8 cellular contexts compared by ENCODE assay signal in genomic region chr17:50783193-50783660, GRCh38. TPM values are rescaled to one million over a fixed set of nuclear protein-coding genes. Genes with fewer than 3 reads are reported as not detected.
DNase-seq lines count a peak whose midpoint lies in the region; ATAC-seq and TF ChIP-seq lines count a peak whose summit lies in the region.

No MANE protein-coding gene starts in this region.

- H3K27ac ChIP-seq in RWPE1, result peak overlapping the region; percentile 8; the same call in 1 of the 2 replicates
- H3K27ac ChIP-seq in neural cell (ENCODE audit: low read length), result no peak overlapping the region

- no peaks in the 10 kb centered on the region for H3F3A ChIP-seq in neural cell (ENCODE audit: insufficient read depth, low read length, poor library complexity, severe bottlenecking)

- H3K9ac ChIP-seq in neural cell (ENCODE audit: low read length), result no peak overlapping the region

- no peaks in the 10 kb centered on the region for H3K79me2 ChIP-seq in neural cell (replicated peaks; ENCODE audit: insufficient read depth, low read length)

- TF ChIP-seq CTCF in GM12875 (IDR thresholded peaks at IDR 0.05; ENCODE audit: borderline replicate concordance, insufficient read depth, low read depth, low read length), result peak; percentile 99
- TF ChIP-seq CTCF in RWPE1 (conservative IDR thresholded peaks at IDR 0.05; ENCODE audit: low read depth), result peak; percentile 99
- TF ChIP-seq CTCF in fibroblast of mammary gland (conservative IDR thresholded peaks at IDR 0.05; ENCODE audit: control insufficient read depth, insufficient read depth, low read depth, low read length), result peak; percentile 97
- TF ChIP-seq CTCF in neural cell (IDR thresholded peaks at IDR 0.05; ENCODE audit: poor library complexity, severe bottlenecking), result peak; percentile 95

- H3K4me2 ChIP-seq in neural cell (ENCODE audit: low read length), result no peak overlapping the region

- H4K20me1 ChIP-seq in neural cell (ENCODE audit: insufficient read depth), result no peaks in the 10 kb centered on the region

- no peak for TF ChIP-seq EP300 in neural cell (conservative IDR thresholded peaks at IDR 0.05; ENCODE audit: poor library complexity, severe bottlenecking)

- H3K9me2 ChIP-seq in neural cell (ENCODE audit: insufficient read depth, low read length), result no peaks in the 10 kb centered on the region

- CTCF ChIA-PET in RWPE1 (lab: Yijun Ruan, JAX), result interaction anchor here (0.6 to 4.6 kb wide), 15 partner anchors 13 to 167 kb away, joined by 3 to 75 read pairs (median 5); partner anchors contain the start of gene WFIKKN2

- no peak overlapping the region for H3K4me3 ChIP-seq in GM12875 (ENCODE audit: low read depth, low read length)
- no peak overlapping the region for H3K4me3 ChIP-seq in MG63
- no peak overlapping the region for H3K4me3 ChIP-seq in fibroblast of mammary gland (ENCODE audit: control insufficient read depth, low read depth, low read length)
- H3K4me3 ChIP-seq in neural cell (ENCODE audit: low read length), result no peak overlapping the region

- H3K9me3 ChIP-seq in MG63 (no peaks in the 10 kb centered on the region), neural cell (ENCODE audit: low read length) (no peaks in the 10 kb centered on the region)

- no peak overlapping the region for H2AFZ ChIP-seq in neural cell (ENCODE audit: low read depth, low read length)

- peak; percentile 93 for TF ChIP-seq RAD21 in neural cell (conservative IDR thresholded peaks at IDR 0.05)

- H3K27me3 ChIP-seq in MG63 (no peaks in the 10 kb centered on the region), neural cell (ENCODE audit: insufficient read depth, low read depth, low read length) (no peaks in the 10 kb centered on the region)

- DNase-seq in MG63, result peak; percentile 84
- DNase-seq in RWPE1 (ENCODE audit: low spot score), result peak; percentile 92
- DNase-seq in activated T-helper 1 cell treated with Interleukin-2 at 50 U/mL for 16 hours (ENCODE audit: low read depth), result peak; percentile 57
- peak; percentile 86 for DNase-seq in fibroblast of mammary gland (ENCODE audit: low read depth)
- DNase-seq in stimulated activated naive CD8-positive, alpha-beta T cell treated with anti-CD3 and anti-CD28 coated beads, Interleukin-15, Interleukin-2, amounts not matched to agents 100 U/mL and 50 U/mL, for 24 hours, result peak; percentile 85

- POLR2A ChIA-PET in RWPE1 (lab: Yijun Ruan, JAX; ENCODE audit: low non-redundant PET), result no interaction called here

- ATAC-seq in stimulated activated naive CD8-positive, alpha-beta T cell treated with anti-CD3 and anti-CD28 coated beads, Interleukin-15, Interleukin-2, amounts not matched to agents 100 U/mL and 50 U/mL, for 24 hours, result peak; percentile 80
- ATAC-seq in HG02870 (IDR thresholded peaks at IDR 0.05; ENCODE audit: unreplicated experiment), result no peak

- H3K36me3 ChIP-seq in MG63, result no peaks in the 10 kb centered on the region
- no peaks in the 10 kb centered on the region for H3K36me3 ChIP-seq in neural cell (ENCODE audit: insufficient read depth, low read length)

TF ChIP-seq in neural cell, 6 proteins besides CTCF, POLR2A, EP300 and RAD21:
- no peak for TF ChIP-seq POLR2AphosphoS5 (IDR thresholded peaks at IDR 0.05)
- TF ChIP-seq SMC3 (conservative IDR thresholded peaks at IDR 0.05; ENCODE audit: poor library complexity), result peak; percentile 92
- peak; percentile 9 for TF ChIP-seq MXI1 (conservative IDR thresholded peaks at IDR 0.05; ENCODE audit: poor library complexity, severe bottlenecking)
- TF ChIP-seq EZH2 (IDR thresholded peaks at IDR 0.05; ENCODE audit: borderline replicate concordance, insufficient read depth, low read length, poor library complexity, severe bottlenecking), result no peak
- TF ChIP-seq TAF1 (IDR thresholded peaks at IDR 0.05; ENCODE audit: low read depth), result no peak
- no peak for TF ChIP-seq REST (IDR thresholded peaks at IDR 0.05; ENCODE audit: borderline replicate concordance)
TF ChIP-seq in neural cell: peak in this region for 2.

RNA-seq across cellular contexts. Expression of gene ANKRD40CL, which starts 15.9 kb away (rescaled TPM):
- not detected in 2 replicates for total RNA-seq in MG63 (2014; rRNA removed; shearing (Covaris generic); ENCODE audit: low replicate concordance)
- polyA plus RNA-seq in neural cell, result not detected in 2 replicates
- not detected in 2 replicates for polyA minus RNA-seq in neural cell

RNA-seq across cellular contexts. Expression of gene WFIKKN2, which starts 52.2 kb away (rescaled TPM):
- total RNA-seq in MG63 (2014; rRNA removed; shearing (Covaris generic); ENCODE audit: low replicate concordance), result not detected in 2 replicates
- polyA plus RNA-seq in neural cell, result not detected in 2 replicates
- not detected in 2 replicates for polyA minus RNA-seq in neural cell
